Comparison of ENCODE assay signal across 8 cellular contexts in genomic region chr3:157436583-157437300, GRCh38.
DNase-seq lines count a peak whose midpoint lies in the region; ATAC-seq and TF ChIP-seq lines count a peak whose summit lies in the region.

TSS of gene PTX3 (plus strand) at chr3:157436850. CDS start at chr3:157436934, 84 bp downstream.

- peak within 1 kb of the TSS; percentile 3 for H3K4me3 Mint-ChIP-seq in stimulated activated memory B cell treated with anti-CD40 and anti-IgM and Interleukin-4, amounts not matched to agents 10 μg/mL and 1 μg/mL and 100 μg/mL, for 72 hours

- ATAC-seq in GM18909 (IDR thresholded peaks at IDR 0.05; ENCODE audit: poor library complexity, unreplicated experiment) = peak; percentile 26
- ATAC-seq in stimulated activated memory B cell treated with anti-CD40 and anti-IgM and Interleukin-4, amounts not matched to agents 10 μg/mL and 1 μg/mL and 100 μg/mL, for 72 hours = no peak
- ATAC-seq in HG03520 (IDR thresholded peaks at IDR 0.05; ENCODE audit: unreplicated experiment) = no peak

- peak within 1 kb of the TSS; percentile 71 for H3K4me3 ChIP-seq in cardiac fibroblast (replicated peaks in 1 of 2; ENCODE audit: low read depth in 2 of 2, low read length in 2 of 2)

- no peaks in the 10 kb centered on the region for H3K9me3 Mint-ChIP-seq in stimulated activated memory B cell treated with anti-CD40 and anti-IgM and Interleukin-4, amounts not matched to agents 10 μg/mL and 1 μg/mL and 100 μg/mL, for 72 hours

- TF ChIP-seq CTCF in cardiac fibroblast (IDR thresholded peaks at IDR 0.05; ENCODE audit: low read depth, low read length) = no peak

- peaks cover 11% of the 10 kb centered on the region for H3K4me1 Mint-ChIP-seq in stimulated activated memory B cell treated with anti-CD40 and anti-IgM and Interleukin-4, amounts not matched to agents 10 μg/mL and 1 μg/mL and 100 μg/mL, for 72 hours

- H3K27ac Mint-ChIP-seq in stimulated activated memory B cell treated with anti-CD40 and anti-IgM and Interleukin-4, amounts not matched to agents 10 μg/mL and 1 μg/mL and 100 μg/mL, for 72 hours = no peak within 1 kb of the TSS

- H3K27me3 Mint-ChIP-seq in stimulated activated memory B cell treated with anti-CD40 and anti-IgM and Interleukin-4, amounts not matched to agents 10 μg/mL and 1 μg/mL and 100 μg/mL, for 72 hours = peaks cover 49% of the 10 kb centered on the region

- DNase-seq in NOMO-1 (lab: John Stamatoyannopoulos, UW; ENCODE audit: unreplicated experiment in 2 of 2) = peak; percentile 79 to 84
- DNase-seq in cardiac fibroblast (ENCODE audit: low read depth in 2 of 2) = peak; percentile 95 to 97
- DNase-seq in kidney glomerular epithelial cell (lab: John Stamatoyannopoulos, UW) = peak; percentile 73
- no peak for DNase-seq in activated effector memory CD4-positive, alpha-beta T cell treated with anti-CD3 and anti-CD28 coated beads, Interleukin-2, amount 50 U/mL, for 16 hours
- DNase-seq in activated gamma-delta T cell treated with Interleukin-2 at 50 U/mL for 16 hours = no peak

- no peaks in the 10 kb centered on the region for H3K36me3 Mint-ChIP-seq in stimulated activated memory B cell treated with anti-CD40 and anti-IgM and Interleukin-4, amounts not matched to agents 10 μg/mL and 1 μg/mL and 100 μg/mL, for 72 hours

Comparison
In these comparisons a context has a peak if more than half of its experiments do, and no peak if none do; other contexts are left out.
1. DNase-seq: peak in NOMO-1 (2 of 2), cardiac fibroblast (2 of 2) and kidney glomerular epithelial cell (single experiment); none in activated effector memory CD4-positive, alpha-beta T cell treated with anti-CD3 and anti-CD28 coated beads, Interleukin-2, amount 50 U/mL, for 16 hours (single experiment) and activated gamma-delta T cell treated with Interleukin-2 at 50 U/mL for 16 hours (single experiment).